In genomic region chr2:237866119-237866621, GRCh38 we compare ENCODE assay signal across 12 cellular contexts. TPM values are rescaled to one million over a fixed set of nuclear protein-coding genes. Genes with fewer than 3 reads are reported as not detected.
DNase-seq lines count a peak whose midpoint lies in the region; ATAC-seq and TF ChIP-seq lines count a peak whose summit lies in the region.
"Had no signal": no experiment of that assay in that cellular context is flagged by ENCODE, and none has a peak within 500 bp of the region (broad histone marks: within the 10 kb centered on the region; RNA-seq: fewer than 3 reads in every experiment).

No MANE protein-coding gene starts in this region.

- H3K27me3 Mint-ChIP-seq in T-cell = peaks cover 13 to 28% of the 10 kb centered on the region in 2 donors

- POLR2A ChIA-PET in T-cell (lab: Charles Lee) = interaction anchor here in 1 of 2 donors (0.5 to 0.7 kb wide), 2 partner anchors 58 to 169 kb away, joined by 5 to 7 read pairs; no protein-coding TSS in a partner anchor

- H3K36me3 ChIP-seq in adipocyte (ENCODE audit: control insufficient read depth, insufficient read depth, low read length, severe bottlenecking) (no peaks in the 10 kb centered on the region), tibial artery (no peaks in the 10 kb centered on the region)

- no peak for ATAC-seq in T-cell (replicated peaks in 1 of 4)

- H3K36me3 Mint-ChIP-seq in T-cell = no peaks in the 10 kb centered on the region

- H3K4me1 ChIP-seq in adipocyte (ENCODE audit: control insufficient read depth, insufficient read depth, low read length) (peaks cover 13% of the 10 kb centered on the region), tibial artery (peaks cover 9 to 95% (median 63%) of the 10 kb centered on the region in 4 donors)

- peak; percentile 4 to 8 for DNase-seq in activated T-cell treated with anti-CD3 and anti-CD28 coated beads, Interleukin-2, amount 50 U/mL, for 48 hours
- DNase-seq in activated T-cell treated with anti-CD3 and anti-CD28 coated beads for 4 hours (no peak), adipocyte (ENCODE audit: low read depth) (peak; percentile 81), iris pigment epithelial cell (ENCODE audit: low read depth) (peak; percentile 68), tibial artery (peak in 1 of 2 donors; percentile 53), NCI-H1694 treated with DMSO at 0.1 percent for 48 hours (lab: John Stamatoyannopoulos, UW) (no peak), GF-D8 (lab: John Stamatoyannopoulos, UW) (no peak), T-cell (no peak)
- DNase-seq: stimulated activated CD4-positive, alpha-beta T cell treated with anti-CD3 and anti-CD28 coated beads, Interleukin-2, amount 100 ng/mL, for 48 hours had no signal

- intact Hi-C loops in tibial artery (cut with DNase I; ENCODE audit: low total_unique reads) = no loop called here

- no peak overlapping the region for H3K4me3 Mint-ChIP-seq in T-cell

- H3K27me3 ChIP-seq in adipocyte (replicated peaks; ENCODE audit: control insufficient read depth, insufficient read depth, low read length) (no peaks in the 10 kb centered on the region), tibial artery (no peaks in the 10 kb centered on the region)

- no peaks in the 10 kb centered on the region for H3K9me3 Mint-ChIP-seq in T-cell

- CTCF ChIA-PET in T-cell (lab: Charles Lee) = no interaction called here

- H3K27ac Mint-ChIP-seq in T-cell = no peak overlapping the region

- H3K27ac ChIP-seq in tibial artery = peak overlapping the region; percentile 92 to 95
- H3K27ac ChIP-seq: HL-60 had no signal

- H3K4me1 Mint-ChIP-seq in T-cell = peaks cover 9 to 12% (median 10%) of the 10 kb centered on the region in 3 donors

- no peak overlapping the region for H3K9ac ChIP-seq in adipocyte (ENCODE audit: low read length)

- TF ChIP-seq CTCF in tibial artery (IDR thresholded peaks at IDR 0.05) = no peak

- H3K9me3 ChIP-seq in adipocyte (ENCODE audit: control insufficient read depth, low read length) (no peaks in the 10 kb centered on the region), tibial artery (no peaks in the 10 kb centered on the region)

- no peak overlapping the region for H3K4me3 ChIP-seq in adipocyte (ENCODE audit: low read length)
- H3K4me3 ChIP-seq in tibial artery = no peak overlapping the region
- H3K4me3 ChIP-seq: GM12878 had no signal

RNA-seq across cellular contexts. Expression of gene RAMP1, which starts 6.7 kb away (rescaled TPM):
- 1 to 10 TPM in 2 of 5 donors, under 1 TPM in 2, not detected in 1; 0.61 to 1.1 (median 0.95) TPM for total RNA-seq in T-cell
- total RNA-seq: lung microvascular endothelial cell had no signal

Comparison
In these comparisons a context has a peak if more than half of its experiments do, and no peak if none do; other contexts are left out.
1. DNase-seq: peak in activated T-cell treated with anti-CD3 and anti-CD28 coated beads, Interleukin-2, amount 50 U/mL, for 48 hours (2 of 2), adipocyte (single experiment) and iris pigment epithelial cell (single experiment); none in activated T-cell treated with anti-CD3 and anti-CD28 coated beads for 4 hours (single experiment), NCI-H1694 treated with DMSO at 0.1 percent for 48 hours (single experiment), GF-D8 (single experiment) and T-cell (0 of 34).